8 cellular contexts compared by ENCODE assay signal in the genomic region with DNA sequence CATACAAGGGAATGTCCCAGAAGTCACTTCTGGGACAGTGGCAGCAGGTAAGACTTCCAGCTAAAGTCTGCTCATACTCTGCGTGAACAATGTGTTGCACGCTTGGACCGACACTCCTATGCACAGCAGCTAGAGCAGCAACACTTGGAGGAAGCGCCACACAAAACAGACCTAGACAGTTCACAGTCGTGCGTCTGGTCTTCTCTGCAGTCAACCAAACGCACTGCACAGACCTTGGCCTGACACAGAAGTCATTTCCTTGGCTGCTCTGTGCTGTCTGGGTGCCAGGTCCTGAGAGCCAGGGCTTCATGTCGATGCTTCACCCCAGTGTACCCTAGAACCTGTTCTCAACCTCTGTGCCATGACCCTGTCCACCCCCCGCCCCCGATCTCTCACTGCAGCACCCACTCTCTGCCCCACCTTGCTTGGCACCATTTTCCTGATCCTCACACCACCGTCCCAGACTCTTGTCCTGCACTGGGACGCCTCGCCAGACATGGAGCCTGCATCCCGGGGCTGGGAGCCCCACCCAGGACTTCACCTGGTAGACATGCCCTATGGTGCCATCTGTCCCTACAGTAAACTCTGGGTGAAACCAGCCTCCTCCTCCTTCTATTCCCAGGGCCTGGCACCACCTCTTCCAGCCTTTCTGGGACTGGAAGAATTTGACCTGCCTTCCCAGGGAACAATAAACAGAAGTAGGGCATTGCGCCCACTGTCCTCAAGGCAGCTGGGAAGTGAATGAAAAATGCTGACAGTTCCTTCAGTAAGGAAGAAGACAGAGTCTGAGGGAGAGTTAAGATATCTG. TPM values are rescaled to one million over a fixed set of nuclear protein-coding genes. Genes with fewer than 3 reads are reported as not detected.
A peak's percentile ranks its signal among the peaks of the same experiment; 100 is the strongest.
DNase-seq lines count a peak whose midpoint lies in the region; TF ChIP-seq lines count a peak whose summit lies in the region.

No MANE protein-coding gene starts in this region.

- no peaks in the 10 kb centered on the region for H3K27me3 Mint-ChIP-seq in activated CD4-positive, alpha-beta T cell treated with anti-CD3 and anti-CD28 coated beads, Interleukin-2, amount 10 ng/mL, durations not matched to agents 24 days and 14 days

- no peaks in the 10 kb centered on the region for H3K9me3 Mint-ChIP-seq in activated CD4-positive, alpha-beta T cell treated with anti-CD3 and anti-CD28 coated beads, Interleukin-2, amount 10 ng/mL, durations not matched to agents 24 days and 14 days

- H3K4me3 ChIP-seq in BLaER1 treated with 17β-estradiol and CSF1 and Interleukin-3, amounts not matched to agents 10 nM and 100 nM: peak overlapping the region in 5 of 10 experiments; percentile 3 to 90 (median 85); a peak in 5 of 20 replicates
- peak overlapping the region; percentile 11 for H3K4me3 ChIP-seq in parathyroid adenoma (ENCODE audit: low read depth, low read length)

- no peak overlapping the region for H2AFZ ChIP-seq in parathyroid adenoma

- DNase-seq in activated CD4-positive, alpha-beta T cell treated with anti-CD3 and anti-CD28 coated beads, Interleukin-2, amount 10 ng/mL, durations not matched to agents 24 days and 14 days: peak; percentile 85
- DNase-seq in effector CD8-positive, alpha-beta T cell (lab: John Stamatoyannopoulos, UW): peak; percentile 15
- DNase-seq in NCI-H2081 treated with DMSO at 0.1 percent for 48 hours (lab: John Stamatoyannopoulos, UW) (no peak), NK-92 (lab: John Stamatoyannopoulos, UW; ENCODE audit: unreplicated experiment) (no peak), NCI-H2227 (lab: John Stamatoyannopoulos, UW; ENCODE audit: unreplicated experiment) (no peak), NCI-H226 (no peak)

- H4K20me1 ChIP-seq in BLaER1 treated with 17β-estradiol and CSF1 and Interleukin-3, amounts not matched to agents 10 nM and 100 nM: peaks cover 0 to 34% (median 5%) of the 10 kb centered on the region in 11 experiments; a peak in 4 of 22 replicates

- peak overlapping the region in 7 of 11 experiments; percentile 1 to 85 (median 52); a peak in 10 of 22 replicates for H3K9ac ChIP-seq in BLaER1 treated with 17β-estradiol and CSF1 and Interleukin-3, amounts not matched to agents 10 nM and 100 nM
- no peak overlapping the region for H3K9ac ChIP-seq in parathyroid adenoma

- peaks cover 68% of the 10 kb centered on the region for H3K4me1 Mint-ChIP-seq in activated CD4-positive, alpha-beta T cell treated with anti-CD3 and anti-CD28 coated beads, Interleukin-2, amount 10 ng/mL, durations not matched to agents 24 days and 14 days

- TF ChIP-seq CTCF in parathyroid adenoma (IDR thresholded peaks at IDR 0.05): no peak

- H3K4me2 ChIP-seq in BLaER1 treated with 17β-estradiol and CSF1 and Interleukin-3, amounts not matched to agents 10 nM and 100 nM: peak overlapping the region; percentile 93 to 100 (median 99)
- peak overlapping the region; percentile 90 for H3K4me2 ChIP-seq in parathyroid adenoma (ENCODE audit: low read length)

- H3K27ac ChIP-seq in BLaER1 treated with 17β-estradiol and CSF1 and Interleukin-3, amounts not matched to agents 10 nM and 100 nM: peak overlapping the region in 5 of 11 experiments; percentile 34 to 85 (median 53); a peak in 8 of 22 replicates
- peak overlapping the region; percentile 76 for H3K27ac ChIP-seq in parathyroid adenoma

- peaks cover 35 to 72% (median 57%) of the 10 kb centered on the region in 10 experiments for H3K4me1 ChIP-seq in BLaER1 treated with 17β-estradiol and CSF1 and Interleukin-3, amounts not matched to agents 10 nM and 100 nM
- H3K4me1 ChIP-seq in parathyroid adenoma: no peaks in the 10 kb centered on the region

- peaks cover 57% of the 10 kb centered on the region for H3K36me3 Mint-ChIP-seq in activated CD4-positive, alpha-beta T cell treated with anti-CD3 and anti-CD28 coated beads, Interleukin-2, amount 10 ng/mL, durations not matched to agents 24 days and 14 days (ENCODE audit: low read depth)

- H3K36me3 ChIP-seq in BLaER1 treated with 17β-estradiol and CSF1 and Interleukin-3, amounts not matched to agents 10 nM and 100 nM: peaks cover 0 to 14% (median 0%) of the 10 kb centered on the region in 11 experiments; a peak in 5 of 22 replicates
- H3K36me3 ChIP-seq in parathyroid adenoma (ENCODE audit: control insufficient read depth, insufficient read depth, low read length): no peaks in the 10 kb centered on the region

- H3K27me3 ChIP-seq in BLaER1 treated with 17β-estradiol and CSF1 and Interleukin-3, amounts not matched to agents 10 nM and 100 nM: peaks cover 0 to 63% (median 0%) of the 10 kb centered on the region in 11 experiments; a peak in 11 of 22 replicates
- H3K27me3 ChIP-seq in parathyroid adenoma (ENCODE audit: control insufficient read depth, insufficient read depth, low read length): no peaks in the 10 kb centered on the region

- H3K9me3 ChIP-seq in BLaER1 treated with 17β-estradiol and CSF1 and Interleukin-3, amounts not matched to agents 10 nM and 100 nM (replicated peaks in 1 of 11): no peaks in the 10 kb centered on the region
- no peaks in the 10 kb centered on the region for H3K9me3 ChIP-seq in parathyroid adenoma (ENCODE audit: control insufficient read depth, low read length)

- peak overlapping the region; percentile 89 for H3K27ac Mint-ChIP-seq in activated CD4-positive, alpha-beta T cell treated with anti-CD3 and anti-CD28 coated beads, Interleukin-2, amount 10 ng/mL, durations not matched to agents 24 days and 14 days

- H3K79me2 ChIP-seq in parathyroid adenoma: peaks cover 13% of the 10 kb centered on the region

- intact Hi-C loops in activated CD4-positive, alpha-beta T cell treated with anti-CD3 and anti-CD28 coated beads, Interleukin-2, amount 10 ng/mL, durations not matched to agents 24 days and 14 days (cut with micrococcal nuclease): loop anchor here (5.0 kb wide), 1 partner anchor 72 kb away; no protein-coding TSS in a partner anchor

- peak overlapping the region; percentile 97 for H3K4me3 Mint-ChIP-seq in activated CD4-positive, alpha-beta T cell treated with anti-CD3 and anti-CD28 coated beads, Interleukin-2, amount 10 ng/mL, durations not matched to agents 24 days and 14 days

RNA-seq across cellular contexts. Expression of gene ATP10A, which starts 3.1 kb away (rescaled TPM):
- total RNA-seq in activated CD4-positive, alpha-beta T cell treated with anti-CD3 and anti-CD28 coated beads, Interleukin-2, amount 10 ng/mL, durations not matched to agents 24 days and 14 days: 42.7 and 48.0 TPM in 2 replicates

Comparison
In these comparisons a context has a peak if more than half of its experiments do, and no peak if none do; other contexts are left out.
1. DNase-seq: peak in activated CD4-positive, alpha-beta T cell treated with anti-CD3 and anti-CD28 coated beads, Interleukin-2, amount 10 ng/mL, durations not matched to agents 24 days and 14 days (single experiment) and effector CD8-positive, alpha-beta T cell (single experiment); none in NCI-H2081 treated with DMSO at 0.1 percent for 48 hours (single experiment), NK-92 (single experiment), NCI-H2227 (single experiment) and NCI-H226 (single experiment).